In the genomic region with DNA sequence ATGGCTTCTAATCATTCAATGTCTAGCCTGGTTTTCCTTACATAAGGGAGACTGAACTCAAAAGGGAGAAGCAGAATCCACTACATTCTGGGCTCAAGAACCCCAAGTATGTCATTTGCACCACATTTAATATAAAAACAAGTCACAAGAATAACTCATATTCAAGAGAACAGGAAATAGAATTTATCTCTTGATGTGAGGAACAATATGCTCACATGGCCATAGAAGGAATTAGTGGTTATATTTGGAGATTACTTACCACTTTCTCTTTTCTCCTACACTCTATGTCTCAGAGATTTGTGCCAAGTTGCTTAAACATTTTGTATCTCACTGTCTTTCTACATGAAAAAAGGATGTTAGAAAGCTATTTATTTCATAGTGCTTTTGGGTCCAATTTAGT, we compare ENCODE assay signal across 16 cellular contexts.
"Had no signal": no experiment of that assay in that cellular context is flagged by ENCODE, and none has a peak within 500 bp of the region (broad histone marks: within the 10 kb centered on the region; RNA-seq: fewer than 3 reads in every experiment).

No MANE protein-coding gene starts in this region.

- H3K27me3 ChIP-seq: foreskin keratinocyte, neutrophil, right atrium auricular region, sigmoid colon, suprapubic skin, tibial artery, upper lobe of left lung, uterus had no signal

- H3K27ac ChIP-seq: foreskin keratinocyte, neutrophil, right atrium auricular region, sigmoid colon, skin epidermis, suprapubic skin, tibial artery, upper lobe of left lung, uterus had no signal

- H3K4me3 ChIP-seq: right atrium auricular region, sigmoid colon, skin epidermis, suprapubic skin, tibial artery, upper lobe of left lung, uterus had no signal

- H3K4me1 Mint-ChIP-seq: naive thymus-derived CD4-positive, alpha-beta T cell; nephron progenitor cell had no signal

- H3K9me3 Mint-ChIP-seq: nephron progenitor cell had no signal

- FAIRE-seq: colon had no signal

- H3K4me3 Mint-ChIP-seq: dendritic cell treated with granulocyte-macrophage colony-stimulating factor and Interleukin-4, amounts not matched to agents 40 ng/mL and 50 ng/mL, for 4 days; naive thymus-derived CD4-positive, alpha-beta T cell; nephron progenitor cell had no signal

- H3K36me3 Mint-ChIP-seq: naive thymus-derived CD4-positive, alpha-beta T cell had no signal

- H3K27ac Mint-ChIP-seq: dendritic cell treated with granulocyte-macrophage colony-stimulating factor and Interleukin-4, amounts not matched to agents 40 ng/mL and 50 ng/mL, for 4 days; naive thymus-derived CD4-positive, alpha-beta T cell; nephron progenitor cell had no signal

- H3K27me3 Mint-ChIP-seq: dendritic cell treated with granulocyte-macrophage colony-stimulating factor and Interleukin-4, amounts not matched to agents 40 ng/mL and 50 ng/mL, for 4 days; naive thymus-derived CD4-positive, alpha-beta T cell had no signal

- H3K9me3 ChIP-seq: neutrophil, right atrium auricular region, sigmoid colon, suprapubic skin, tibial artery, upper lobe of left lung, uterus had no signal

- DNase-seq: foreskin keratinocyte; naive thymus-derived CD4-positive, alpha-beta T cell; nephron progenitor cell; posterior cingulate gyrus; sigmoid colon; stimulated activated CD4-positive, alpha-beta T cell treated with anti-CD3 and anti-CD28 coated beads, Interleukin-2, amount 100 ng/mL, for 48 hours; stimulated activated naive CD4-positive, alpha-beta T cell treated with Interleukin-2 at 50 U/mL for 16 hours; tibial artery; upper lobe of left lung; uterus had no signal

- H3K36me3 ChIP-seq: neutrophil, right atrium auricular region, sigmoid colon, suprapubic skin, tibial artery, upper lobe of left lung, uterus had no signal

- H3K4me1 ChIP-seq: foreskin keratinocyte, right atrium auricular region, sigmoid colon, suprapubic skin, tibial artery, upper lobe of left lung, uterus had no signal
